In genomic region chr14:81400202-81400678, GRCh38 we compare ENCODE assay signal across 8 cellular contexts. TPM values are rescaled to one million over a fixed set of nuclear protein-coding genes. Genes with fewer than 3 reads are reported as not detected.
DNase-seq lines count a peak whose midpoint lies in the region; ATAC-seq and TF ChIP-seq lines count a peak whose summit lies in the region.

A gene with protein sequence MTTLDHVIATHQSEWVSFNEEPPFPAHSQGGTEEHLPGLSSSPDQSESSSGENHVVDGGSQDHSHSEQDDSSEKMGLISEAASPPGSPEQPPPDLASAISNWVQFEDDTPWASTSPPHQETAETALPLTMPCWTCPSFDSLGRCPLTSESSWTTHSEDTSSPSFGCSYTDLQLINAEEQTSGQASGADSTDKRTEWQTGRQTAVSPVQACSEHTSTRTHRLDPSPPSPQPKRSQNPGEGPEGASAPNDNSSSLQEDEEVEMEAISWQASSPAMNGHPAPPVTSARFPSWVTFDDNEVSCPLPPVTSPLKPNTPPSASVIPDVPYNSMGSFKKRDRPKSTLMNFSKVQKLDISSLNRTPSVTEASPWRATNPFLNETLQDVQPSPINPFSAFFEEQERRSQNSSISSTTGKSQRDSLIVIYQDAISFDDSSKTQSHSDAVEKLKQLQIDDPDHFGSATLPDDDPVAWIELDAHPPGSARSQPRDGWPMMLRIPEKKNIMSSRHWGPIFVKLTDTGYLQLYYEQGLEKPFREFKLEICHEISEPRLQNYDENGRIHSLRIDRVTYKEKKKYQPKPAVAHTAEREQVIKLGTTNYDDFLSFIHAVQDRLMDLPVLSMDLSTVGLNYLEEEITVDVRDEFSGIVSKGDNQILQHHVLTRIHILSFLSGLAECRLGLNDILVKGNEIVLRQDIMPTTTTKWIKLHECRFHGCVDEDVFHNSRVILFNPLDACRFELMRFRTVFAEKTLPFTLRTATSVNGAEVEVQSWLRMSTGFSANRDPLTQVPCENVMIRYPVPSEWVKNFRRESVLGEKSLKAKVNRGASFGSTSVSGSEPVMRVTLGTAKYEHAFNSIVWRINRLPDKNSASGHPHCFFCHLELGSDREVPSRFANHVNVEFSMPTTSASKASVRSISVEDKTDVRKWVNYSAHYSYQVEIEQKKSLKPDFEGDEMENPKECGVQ (minus strand): TSS chr14:81400324. CDS start chr14:81398382, 1,942 bp downstream.

- no peak within 1 kb of the TSS for H3K4me2 ChIP-seq in OCI-LY7 (ENCODE audit: low read length)

- no TSS peak for BruUV-seq in OCI-LY7 (replicated peaks; lab: Mats Ljungman, UMichigan)

- DNase-seq in activated T-cell treated with anti-CD3 and anti-CD28 coated beads for 48 hours (ENCODE audit: low read depth) = peak; percentile 33
- DNase-seq in activated T-cell treated with anti-CD3 and anti-CD28 coated beads for 4 hours = no peak
- DNase-seq in NCI-H510A treated with DMSO at 0.1 percent for 48 hours (lab: John Stamatoyannopoulos, UW) = peak; percentile 61
- DNase-seq in cerebellum (ENCODE audit: low spot score) = no peak
- no peak for DNase-seq in OCI-LY7 (ENCODE audit: low spot score)
- DNase-seq in activated gamma-delta T cell (lab: John Stamatoyannopoulos, UW) = no peak

- H2AFZ ChIP-seq in OCI-LY7 (ENCODE audit: low read length) = no peak within 1 kb of the TSS

- H3K27ac ChIP-seq in mucosa of rectum (ENCODE audit: low read depth in 2 of 2, low read length in 2 of 2) = peak within 1 kb of the TSS; percentile 16 to 53
- no peak within 1 kb of the TSS for H3K27ac ChIP-seq in OCI-LY7 (ENCODE audit: low read depth, low read length, poor library complexity, severe bottlenecking)

- H3K9ac ChIP-seq in mucosa of rectum (ENCODE audit: low read depth in 1 of 2, low read length in 2 of 2) = no peak within 1 kb of the TSS

- H3K4me3 ChIP-seq in mucosa of rectum (ENCODE audit: low read length in 2 of 2) = no peak within 1 kb of the TSS
- no peak within 1 kb of the TSS for H3K4me3 ChIP-seq in OCI-LY7 (ENCODE audit: low read depth, low read length, poor library complexity, severe bottlenecking)

- no peaks in the 10 kb centered on the region for H3K9me3 ChIP-seq in mucosa of rectum (ENCODE audit: control insufficient read depth in 2 of 2, low read length in 2 of 2)
- H3K9me3 ChIP-seq in OCI-LY7 (ENCODE audit: low read length) = no peaks in the 10 kb centered on the region

- CTCF ChIA-PET in OCI-LY7 (lab: Charles Lee; ENCODE audit: unreplicated experiment) = no interaction called here

- no peaks in the 10 kb centered on the region for H3K79me2 ChIP-seq in OCI-LY7 (ENCODE audit: insufficient read depth, low read depth, low read length)

- no peaks in the 10 kb centered on the region for H3K9me2 ChIP-seq in OCI-LY7 (ENCODE audit: insufficient read depth, low read length)

- intact Hi-C loops in OCI-LY7 (cut with micrococcal nuclease; ENCODE audit: unreplicated experiment) = no loop called here

- no peaks in the 10 kb centered on the region for H3K27me3 ChIP-seq in mucosa of rectum (ENCODE audit: control insufficient read depth in 2 of 2, insufficient read depth in 2 of 2, low read length in 2 of 2)

- H3K36me3 ChIP-seq in mucosa of rectum (ENCODE audit: control insufficient read depth in 2 of 2, insufficient read depth in 2 of 2, low read length in 2 of 2) (no peaks in the 10 kb centered on the region), OCI-LY7 (ENCODE audit: insufficient read depth, low read length) (no peaks in the 10 kb centered on the region)

- H3K4me1 ChIP-seq in mucosa of rectum (ENCODE audit: control insufficient read depth in 2 of 2, insufficient read depth in 2 of 2, low read length in 2 of 2) = peaks cover 8 to 10% of the 10 kb centered on the region in 2 donors
- H3K4me1 ChIP-seq in OCI-LY7 (ENCODE audit: insufficient read depth, low read length, poor library complexity, severe bottlenecking) = no peaks in the 10 kb centered on the region

- no peaks in the 10 kb centered on the region for H4K20me1 ChIP-seq in OCI-LY7 (ENCODE audit: insufficient read depth, low read length)

- ATAC-seq in GM19467 (IDR thresholded peaks at IDR 0.05; ENCODE audit: unreplicated experiment) = no peak

- TF ChIP-seq CTCF in OCI-LY7 (conservative IDR thresholded peaks at IDR 0.05; ENCODE audit: low read length) = no peak

- POLR2A ChIA-PET in OCI-LY7 (lab: Charles Lee) = no interaction called here

RNA-seq across cellular contexts. Expression of the gene that starts here (rescaled TPM):
- total RNA-seq in cerebellum = 29.9 TPM
- 0.25 and 0.28 TPM in 2 replicates for total RNA-seq in OCI-LY7 (2014; rRNA removed; shearing (Covaris generic))
- not detected in 2 replicates for total RNA-seq in OCI-LY7 (2022)

Comparison
In these comparisons a context has a peak if more than half of its experiments do, and no peak if none do; other contexts are left out.
1. RNA of the gene that starts here (total RNA-seq): 29.9 TPM in cerebellum (single experiment); 0.25 to 0.28 TPM in OCI-LY7; every median in the first group is over 10 times any median in the second.
2. DNase-seq: peak in activated T-cell treated with anti-CD3 and anti-CD28 coated beads for 48 hours (single experiment) and NCI-H510A treated with DMSO at 0.1 percent for 48 hours (single experiment); none in activated T-cell treated with anti-CD3 and anti-CD28 coated beads for 4 hours (single experiment), cerebellum (single experiment), OCI-LY7 (single experiment) and activated gamma-delta T cell (single experiment).